In the genomic region with DNA sequence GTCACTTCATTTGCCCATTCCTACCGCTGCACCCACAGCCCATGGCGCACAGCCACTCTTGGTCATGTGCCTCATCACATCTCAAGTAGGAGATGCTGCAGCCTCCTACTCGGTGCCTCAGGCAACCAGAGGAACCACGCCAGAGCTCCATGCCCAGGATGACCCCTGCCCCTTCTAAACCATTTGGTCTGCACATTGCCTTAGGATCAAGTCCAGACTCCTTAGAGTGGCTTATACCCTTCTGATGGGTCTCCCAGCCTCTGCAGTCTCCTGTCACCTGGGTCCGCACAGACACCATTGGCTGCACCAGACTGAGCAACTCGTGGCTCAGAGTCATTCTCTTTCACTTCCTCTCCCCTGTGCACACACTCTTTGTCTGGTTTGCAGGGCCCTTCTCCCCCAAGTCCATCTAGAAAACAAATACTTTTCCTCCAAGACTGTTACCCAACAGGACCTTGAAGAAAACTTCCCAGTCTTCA, we compare ENCODE assay signal across 1 cellular context.
TF ChIP-seq lines count a peak whose summit lies in the region.

No MANE protein-coding gene starts in this region.

TF ChIP-seq in GM23338, 12 proteins besides CTCF, POLR2A, EP300 and RAD21:
- no peak for TF ChIP-seq JUNB (IDR thresholded peaks at IDR 0.05; ENCODE audit: unreplicated experiment)
- no peak for TF ChIP-seq NANOG (IDR thresholded peaks at IDR 0.05; ENCODE audit: borderline replicate concordance)
- TF ChIP-seq CREB1 (CRISPR knock-in tag; IDR thresholded peaks at IDR 0.05; ENCODE audit: low read depth), result no peak
- no peak for TF ChIP-seq ZNF331 (CRISPR knock-in tag; IDR thresholded peaks at IDR 0.05; ENCODE audit: low read depth)
- no peak for TF ChIP-seq ETS1 (IDR thresholded peaks at IDR 0.05)
- no peak for TF ChIP-seq EZH2phosphoT487 (IDR thresholded peaks at IDR 0.05; ENCODE audit: unreplicated experiment)
- TF ChIP-seq STAT1 (IDR thresholded peaks at IDR 0.05; ENCODE audit: unreplicated experiment), result no peak
- no peak for TF ChIP-seq EZH2 (IDR thresholded peaks at IDR 0.05; ENCODE audit: low read depth, unreplicated experiment)
- no peak for TF ChIP-seq POLR2AphosphoS5 (IDR thresholded peaks at IDR 0.05; ENCODE audit: low read depth)
- TF ChIP-seq, protein P1, sequence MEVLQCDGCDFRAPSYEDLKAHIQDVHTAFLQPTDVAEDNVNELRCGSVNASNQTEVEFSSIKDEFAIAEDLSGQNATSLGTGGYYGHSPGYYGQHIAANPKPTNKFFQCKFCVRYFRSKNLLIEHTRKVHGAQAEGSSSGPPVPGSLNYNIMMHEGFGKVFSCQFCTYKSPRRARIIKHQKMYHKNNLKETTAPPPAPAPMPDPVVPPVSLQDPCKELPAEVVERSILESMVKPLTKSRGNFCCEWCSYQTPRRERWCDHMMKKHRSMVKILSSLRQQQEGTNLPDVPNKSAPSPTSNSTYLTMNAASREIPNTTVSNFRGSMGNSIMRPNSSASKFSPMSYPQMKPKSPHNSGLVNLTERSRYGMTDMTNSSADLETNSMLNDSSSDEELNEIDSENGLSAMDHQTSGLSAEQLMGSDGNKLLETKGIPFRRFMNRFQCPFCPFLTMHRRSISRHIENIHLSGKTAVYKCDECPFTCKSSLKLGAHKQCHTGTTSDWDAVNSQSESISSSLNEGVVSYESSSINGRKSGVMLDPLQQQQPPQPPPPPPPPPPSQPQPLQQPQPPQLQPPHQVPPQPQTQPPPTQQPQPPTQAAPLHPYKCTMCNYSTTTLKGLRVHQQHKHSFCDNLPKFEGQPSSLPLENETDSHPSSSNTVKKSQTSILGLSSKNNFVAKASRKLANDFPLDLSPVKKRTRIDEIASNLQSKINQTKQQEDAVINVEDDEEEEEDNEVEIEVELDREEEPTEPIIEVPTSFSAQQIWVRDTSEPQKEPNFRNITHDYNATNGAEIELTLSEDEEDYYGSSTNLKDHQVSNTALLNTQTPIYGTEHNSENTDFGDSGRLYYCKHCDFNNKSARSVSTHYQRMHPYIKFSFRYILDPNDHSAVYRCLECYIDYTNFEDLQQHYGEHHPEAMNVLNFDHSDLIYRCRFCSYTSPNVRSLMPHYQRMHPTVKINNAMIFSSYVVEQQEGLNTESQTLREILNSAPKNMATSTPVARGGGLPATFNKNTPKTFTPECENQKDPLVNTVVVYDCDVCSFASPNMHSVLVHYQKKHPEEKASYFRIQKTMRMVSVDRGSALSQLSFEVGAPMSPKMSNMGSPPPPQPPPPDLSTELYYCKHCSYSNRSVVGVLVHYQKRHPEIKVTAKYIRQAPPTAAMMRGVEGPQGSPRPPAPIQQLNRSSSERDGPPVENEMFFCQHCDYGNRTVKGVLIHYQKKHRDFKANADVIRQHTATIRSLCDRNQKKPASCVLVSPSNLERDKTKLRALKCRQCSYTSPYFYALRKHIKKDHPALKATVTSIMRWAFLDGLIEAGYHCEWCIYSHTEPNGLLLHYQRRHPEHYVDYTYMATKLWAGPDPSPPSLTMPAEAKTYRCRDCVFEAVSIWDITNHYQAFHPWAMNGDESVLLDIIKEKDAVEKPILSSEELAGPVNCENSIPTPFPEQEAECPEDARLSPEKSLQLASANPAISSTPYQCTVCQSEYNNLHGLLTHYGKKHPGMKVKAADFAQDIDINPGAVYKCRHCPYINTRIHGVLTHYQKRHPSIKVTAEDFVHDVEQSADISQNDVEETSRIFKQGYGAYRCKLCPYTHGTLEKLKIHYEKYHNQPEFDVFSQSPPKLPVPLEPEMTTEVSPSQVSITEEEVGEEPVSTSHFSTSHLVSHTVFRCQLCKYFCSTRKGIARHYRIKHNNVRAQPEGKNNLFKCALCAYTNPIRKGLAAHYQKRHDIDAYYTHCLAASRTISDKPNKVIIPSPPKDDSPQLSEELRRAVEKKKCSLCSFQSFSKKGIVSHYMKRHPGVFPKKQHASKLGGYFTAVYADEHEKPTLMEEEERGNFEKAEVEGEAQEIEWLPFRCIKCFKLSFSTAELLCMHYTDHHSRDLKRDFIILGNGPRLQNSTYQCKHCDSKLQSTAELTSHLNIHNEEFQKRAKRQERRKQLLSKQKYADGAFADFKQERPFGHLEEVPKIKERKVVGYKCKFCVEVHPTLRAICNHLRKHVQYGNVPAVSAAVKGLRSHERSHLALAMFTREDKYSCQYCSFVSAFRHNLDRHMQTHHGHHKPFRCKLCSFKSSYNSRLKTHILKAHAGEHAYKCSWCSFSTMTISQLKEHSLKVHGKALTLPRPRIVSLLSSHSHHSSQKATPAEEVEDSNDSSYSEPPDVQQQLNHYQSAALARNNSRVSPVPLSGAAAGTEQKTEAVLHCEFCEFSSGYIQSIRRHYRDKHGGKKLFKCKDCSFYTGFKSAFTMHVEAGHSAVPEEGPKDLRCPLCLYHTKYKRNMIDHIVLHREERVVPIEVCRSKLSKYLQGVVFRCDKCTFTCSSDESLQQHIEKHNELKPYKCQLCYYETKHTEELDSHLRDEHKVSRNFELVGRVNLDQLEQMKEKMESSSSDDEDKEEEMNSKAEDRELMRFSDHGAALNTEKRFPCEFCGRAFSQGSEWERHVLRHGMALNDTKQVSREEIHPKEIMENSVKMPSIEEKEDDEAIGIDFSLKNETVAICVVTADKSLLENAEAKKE (CRISPR knock-in tag; IDR thresholded peaks at IDR 0.05), result no peak
- TF ChIP-seq ZNF114 (CRISPR knock-in tag; IDR thresholded peaks at IDR 0.05), result no peak
- TF ChIP-seq, protein P2, sequence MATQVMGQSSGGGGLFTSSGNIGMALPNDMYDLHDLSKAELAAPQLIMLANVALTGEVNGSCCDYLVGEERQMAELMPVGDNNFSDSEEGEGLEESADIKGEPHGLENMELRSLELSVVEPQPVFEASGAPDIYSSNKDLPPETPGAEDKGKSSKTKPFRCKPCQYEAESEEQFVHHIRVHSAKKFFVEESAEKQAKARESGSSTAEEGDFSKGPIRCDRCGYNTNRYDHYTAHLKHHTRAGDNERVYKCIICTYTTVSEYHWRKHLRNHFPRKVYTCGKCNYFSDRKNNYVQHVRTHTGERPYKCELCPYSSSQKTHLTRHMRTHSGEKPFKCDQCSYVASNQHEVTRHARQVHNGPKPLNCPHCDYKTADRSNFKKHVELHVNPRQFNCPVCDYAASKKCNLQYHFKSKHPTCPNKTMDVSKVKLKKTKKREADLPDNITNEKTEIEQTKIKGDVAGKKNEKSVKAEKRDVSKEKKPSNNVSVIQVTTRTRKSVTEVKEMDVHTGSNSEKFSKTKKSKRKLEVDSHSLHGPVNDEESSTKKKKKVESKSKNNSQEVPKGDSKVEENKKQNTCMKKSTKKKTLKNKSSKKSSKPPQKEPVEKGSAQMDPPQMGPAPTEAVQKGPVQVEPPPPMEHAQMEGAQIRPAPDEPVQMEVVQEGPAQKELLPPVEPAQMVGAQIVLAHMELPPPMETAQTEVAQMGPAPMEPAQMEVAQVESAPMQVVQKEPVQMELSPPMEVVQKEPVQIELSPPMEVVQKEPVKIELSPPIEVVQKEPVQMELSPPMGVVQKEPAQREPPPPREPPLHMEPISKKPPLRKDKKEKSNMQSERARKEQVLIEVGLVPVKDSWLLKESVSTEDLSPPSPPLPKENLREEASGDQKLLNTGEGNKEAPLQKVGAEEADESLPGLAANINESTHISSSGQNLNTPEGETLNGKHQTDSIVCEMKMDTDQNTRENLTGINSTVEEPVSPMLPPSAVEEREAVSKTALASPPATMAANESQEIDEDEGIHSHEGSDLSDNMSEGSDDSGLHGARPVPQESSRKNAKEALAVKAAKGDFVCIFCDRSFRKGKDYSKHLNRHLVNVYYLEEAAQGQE (IDR thresholded peaks at IDR 0.05; ENCODE audit: unreplicated experiment), result no peak
